Comparison of ENCODE assay signal across 7 cellular contexts in genomic region chr1:111814305-111814628, GRCh38.
"Had no signal": no experiment of that assay in that cellular context is flagged by ENCODE, and none has a peak within 500 bp of the region (broad histone marks: within the 10 kb centered on the region; RNA-seq: fewer than 3 reads in every experiment).

No MANE protein-coding gene starts in this region.

- DNase-seq: GM23248, GOT3, HFFc6, IMR-90, KBM-7 had no signal

- H3K4me3 Mint-ChIP-seq: HFFc6 had no signal

- H3K27ac Mint-ChIP-seq: HFFc6 had no signal

- H3K36me3 ChIP-seq: HAP-1 had no signal

- H2AFZ ChIP-seq: GM23248 had no signal

- H3K9me3 Mint-ChIP-seq: HFFc6 had no signal

- H3K4me1 ChIP-seq: HAP-1 had no signal

- H3K4me3 ChIP-seq: GM23248, HAP-1 had no signal

- H3K9me3 ChIP-seq: HAP-1 had no signal

- H3K27ac ChIP-seq: GM23248, HL-60 had no signal

- H3K9ac ChIP-seq: GM23248 had no signal
